ENCODE assay signal across 27 cellular contexts in genomic region chr5:142192296-142192695, GRCh38.
DNase-seq lines count a peak whose midpoint lies in the region; ATAC-seq and TF ChIP-seq lines count a peak whose summit lies in the region.
"Had no signal": no experiment of that assay in that cellular context is flagged by ENCODE, and none has a peak within 500 bp of the region (broad histone marks: within the 10 kb centered on the region; RNA-seq: fewer than 3 reads in every experiment).

No MANE protein-coding gene starts in this region.

- H3K36me3 Mint-ChIP-seq in endodermal cell (ENCODE audit: low read depth) (no peaks in the 10 kb centered on the region), nephron (ENCODE audit: low read depth) (no peaks in the 10 kb centered on the region)
- H3K36me3 Mint-ChIP-seq in activated T-helper 2 cell treated with anti-CD3 and anti-CD28 coated beads, Interferon-gamma antibody, Interleukin-2, Interleukin-4, amounts not matched to agents 10 μg/mL and 5 μg/mL and 100 μg/mL, durations not matched to agents 14 hours and 24 hours and 36 hours (ENCODE audit: low read depth), result no peaks in the 10 kb centered on the region
- H3K36me3 Mint-ChIP-seq: activated naive CD8-positive, alpha-beta T cell treated with anti-CD3 and anti-CD28 coated beads, Interleukin-2, amount 10 ng/mL, durations not matched to agents 7 days and 5 days; brain; CD8-positive, alpha-beta T cell; mesothelial cell of epicardium; natural killer cell treated with Interleukin-12 subunit alpha and Interleukin-12 subunit beta and Interleukin-15 and Interleukin-18, amount 100 ng/mL, for 72 hours; WTC11 had no signal

- TF ChIP-seq CTCF in endodermal cell (conservative IDR thresholded peaks at IDR 0.05), result no peak
- no peak for TF ChIP-seq CTCF in nephron (IDR thresholded peaks at IDR 0.05; ENCODE audit: unreplicated experiment in 3 of 3)
- TF ChIP-seq CTCF in mammary epithelial cell (conservative IDR thresholded peaks at IDR 0.05 in 1 of 2, IDR thresholded peaks at IDR 0.05 in 1 of 2; ENCODE audit: extremely low read depth in 1 of 2, insufficient read depth in 1 of 2, low read depth in 1 of 2, low read length in 2 of 2), result no peak

- DNase-seq in SIG-M5 treated with dmso at 0.1 percent for 504 hours (lab: John Stamatoyannopoulos, UW; ENCODE audit: unreplicated experiment) (peak; percentile 47), SIG-M5 (lab: John Stamatoyannopoulos, UW) (no peak), endodermal cell (no peak), aorta (no peak), HCEC 1CT (no peak), mammary epithelial cell (no peak)
- no peak for DNase-seq in activated T-helper 2 cell treated with anti-CD3 and anti-CD28 coated beads, Interferon-gamma antibody, Interleukin-2, Interleukin-4, amounts not matched to agents 10 μg/mL and 5 μg/mL and 100 μg/mL, durations not matched to agents 14 hours and 24 hours and 36 hours (ENCODE audit: low spot score)
- DNase-seq: activated CD8-positive, alpha-beta memory T cell treated with anti-CD3 and anti-CD28 coated beads, Interleukin-2, amount 50 U/mL, for 48 hours; activated naive CD8-positive, alpha-beta T cell treated with anti-CD3 and anti-CD28 coated beads, Interleukin-2, amount 10 ng/mL, durations not matched to agents 7 days and 5 days; CD8-positive, alpha-beta T cell; effector CD4-positive, alpha-beta T cell; erythroblast; foreskin fibroblast; GDM1; GOT3; NCI-H1105 treated with DMSO at 0.1 percent for 48 hours; NCI-H2029 treated with DMSO at 0.1 percent for 48 hours; NCI-H345; NCI-H774; posterior cingulate gyrus had no signal

- ATAC-seq in aorta (ENCODE audit: low FRiP score), result no peak
- ATAC-seq: CD8-positive, alpha-beta T cell; left lobe of liver; natural killer cell treated with Interleukin-12 subunit alpha and Interleukin-12 subunit beta and Interleukin-15 and Interleukin-18, amount 100 ng/mL, for 72 hours; WTC11 had no signal

- no peak overlapping the region for H3K4me2 ChIP-seq in mammary epithelial cell (ENCODE audit: insufficient read depth, low read depth, low read length)

- H4K20me1 ChIP-seq in mammary epithelial cell (ENCODE audit: insufficient read depth, low read length), result no peaks in the 10 kb centered on the region

- H3K9ac ChIP-seq in endodermal cell (ENCODE audit: extremely low read depth, low read length, poor library complexity, severe bottlenecking) (no peak overlapping the region), mammary epithelial cell (ENCODE audit: insufficient read depth, low read length) (no peak overlapping the region)

- H3K9me3 ChIP-seq in endodermal cell (ENCODE audit: control insufficient read depth, low read length), result no peaks in the 10 kb centered on the region
- H3K9me3 ChIP-seq in aorta (ENCODE audit: control insufficient read depth, low read length), result no peaks in the 10 kb centered on the region
- H3K9me3 ChIP-seq in mammary epithelial cell (replicated peaks; ENCODE audit: insufficient read depth, low read length), result no peaks in the 10 kb centered on the region

- H2AFZ ChIP-seq in mammary epithelial cell (ENCODE audit: low read depth, low read length), result no peak overlapping the region

- H3K9me3 Mint-ChIP-seq in endodermal cell (no peaks in the 10 kb centered on the region), nephron (no peaks in the 10 kb centered on the region)
- no peaks in the 10 kb centered on the region for H3K9me3 Mint-ChIP-seq in activated T-helper 2 cell treated with anti-CD3 and anti-CD28 coated beads, Interferon-gamma antibody, Interleukin-2, Interleukin-4, amounts not matched to agents 10 μg/mL and 5 μg/mL and 100 μg/mL, durations not matched to agents 14 hours and 24 hours and 36 hours
- H3K9me3 Mint-ChIP-seq: activated naive CD8-positive, alpha-beta T cell treated with anti-CD3 and anti-CD28 coated beads, Interleukin-2, amount 10 ng/mL, durations not matched to agents 7 days and 5 days; brain; CD8-positive, alpha-beta T cell; mesothelial cell of epicardium; natural killer cell treated with Interleukin-12 subunit alpha and Interleukin-12 subunit beta and Interleukin-15 and Interleukin-18, amount 100 ng/mL, for 72 hours; WTC11 had no signal

- CTCF ChIA-PET in mammary epithelial cell (lab: Charles Lee; ENCODE audit: low non-redundant PET), result no interaction called here

- H3K27me3 ChIP-seq in endodermal cell (ENCODE audit: control insufficient read depth, insufficient read depth, low read length, poor library complexity, severe bottlenecking), result no peaks in the 10 kb centered on the region
- no peaks in the 10 kb centered on the region for H3K27me3 ChIP-seq in aorta (ENCODE audit: control insufficient read depth in 1 of 2, insufficient read depth in 2 of 2, low read length in 1 of 2)
- no peaks in the 10 kb centered on the region for H3K27me3 ChIP-seq in mammary epithelial cell (ENCODE audit: insufficient read depth, low read length)

- no peak overlapping the region for H3K27ac ChIP-seq in endodermal cell (ENCODE audit: low read depth, low read length)
- peak overlapping the region in 1 of 2 donors; percentile 91 for H3K27ac ChIP-seq in aorta (ENCODE audit: low read depth in 1 of 2, low read length in 2 of 2)
- no peak overlapping the region for H3K27ac ChIP-seq in mammary epithelial cell (ENCODE audit: insufficient read depth, low read depth, low read length)
- H3K27ac ChIP-seq: 22Rv1 had no signal

- H3K27ac Mint-ChIP-seq in endodermal cell (peak overlapping the region; percentile 61), nephron (peak overlapping the region; percentile 58 to 62 (median 60))
- no peak overlapping the region for H3K27ac Mint-ChIP-seq in activated T-helper 2 cell treated with anti-CD3 and anti-CD28 coated beads, Interferon-gamma antibody, Interleukin-2, Interleukin-4, amounts not matched to agents 10 μg/mL and 5 μg/mL and 100 μg/mL, durations not matched to agents 14 hours and 24 hours and 36 hours
- H3K27ac Mint-ChIP-seq: activated naive CD8-positive, alpha-beta T cell treated with anti-CD3 and anti-CD28 coated beads, Interleukin-2, amount 10 ng/mL, durations not matched to agents 7 days and 5 days; brain; CD8-positive, alpha-beta T cell; mesothelial cell of epicardium; natural killer cell treated with Interleukin-12 subunit alpha and Interleukin-12 subunit beta and Interleukin-15 and Interleukin-18, amount 100 ng/mL, for 72 hours; WTC11 had no signal

- H3K4me1 Mint-ChIP-seq in endodermal cell (peaks cover 32% of the 10 kb centered on the region), nephron (no peaks in the 10 kb centered on the region)
- H3K4me1 Mint-ChIP-seq in activated T-helper 2 cell treated with anti-CD3 and anti-CD28 coated beads, Interferon-gamma antibody, Interleukin-2, Interleukin-4, amounts not matched to agents 10 μg/mL and 5 μg/mL and 100 μg/mL, durations not matched to agents 14 hours and 24 hours and 36 hours (ENCODE audit: low read depth), result peaks cover 2% of the 10 kb centered on the region
- H3K4me1 Mint-ChIP-seq: brain had no signal

- H3K4me3 Mint-ChIP-seq in endodermal cell (no peak overlapping the region), nephron (no peak overlapping the region)
- H3K4me3 Mint-ChIP-seq in activated T-helper 2 cell treated with anti-CD3 and anti-CD28 coated beads, Interferon-gamma antibody, Interleukin-2, Interleukin-4, amounts not matched to agents 10 μg/mL and 5 μg/mL and 100 μg/mL, durations not matched to agents 14 hours and 24 hours and 36 hours (ENCODE audit: low read depth), result no peak overlapping the region
- H3K4me3 Mint-ChIP-seq: activated naive CD8-positive, alpha-beta T cell treated with anti-CD3 and anti-CD28 coated beads, Interleukin-2, amount 10 ng/mL, durations not matched to agents 7 days and 5 days; brain; CD8-positive, alpha-beta T cell; mesothelial cell of epicardium; natural killer cell treated with Interleukin-12 subunit alpha and Interleukin-12 subunit beta and Interleukin-15 and Interleukin-18, amount 100 ng/mL, for 72 hours; WTC11 had no signal

- dilution Hi-C loops in mammary epithelial cell (cut with HindIII; ENCODE audit: low sequenced_read_pairs), result no loop called here

- intact Hi-C loops in aorta (cut with DNase I) (loop anchor here (2.0 to 10.0 kb wide), 3 partner anchors 55 to 130 kb away; no protein-coding TSS in a partner anchor), mammary epithelial cell (cut with micrococcal nuclease) (no loop called here)
- intact Hi-C loops in activated T-helper 2 cell treated with anti-CD3 and anti-CD28 coated beads, Interferon-gamma antibody, Interleukin-2, Interleukin-4, amounts not matched to agents 10 μg/mL and 5 μg/mL and 100 μg/mL, durations not matched to agents 14 hours and 24 hours and 36 hours (cut with micrococcal nuclease), result no loop called here

- H3K36me3 ChIP-seq in endodermal cell (ENCODE audit: control insufficient read depth, insufficient read depth, low read length) (no peaks in the 10 kb centered on the region), aorta (ENCODE audit: control insufficient read depth in 1 of 2, insufficient read depth in 2 of 2, low read length in 1 of 2) (peaks cover 0 to 1% of the 10 kb centered on the region in 2 donors), mammary epithelial cell (ENCODE audit: insufficient read depth, low read length) (no peaks in the 10 kb centered on the region)

- no peaks in the 10 kb centered on the region for H3K27me3 Mint-ChIP-seq in endodermal cell (ENCODE audit: insufficient read depth)
- H3K27me3 Mint-ChIP-seq in nephron (ENCODE audit: low read depth), result peaks cover 16% of the 10 kb centered on the region
- peaks cover 2% of the 10 kb centered on the region for H3K27me3 Mint-ChIP-seq in activated T-helper 2 cell treated with anti-CD3 and anti-CD28 coated beads, Interferon-gamma antibody, Interleukin-2, Interleukin-4, amounts not matched to agents 10 μg/mL and 5 μg/mL and 100 μg/mL, durations not matched to agents 14 hours and 24 hours and 36 hours (ENCODE audit: low read depth)
- H3K27me3 Mint-ChIP-seq: natural killer cell treated with Interleukin-12 subunit alpha and Interleukin-12 subunit beta and Interleukin-15 and Interleukin-18, amount 100 ng/mL, for 72 hours had no signal

- WGBS in endodermal cell (ENCODE audit: insufficient coverage in 1 of 2, insufficient read length in 1 of 2), 2 experiments, result 94 to 95% methylated on average over 2 to 5 of the region's 5 CpGs
- 71 to 74% methylated on average over 5 of the region's 5 CpGs for WGBS in aorta, 2 donors
- 100% methylated on average over 5 of the region's 5 CpGs for WGBS in mammary epithelial cell (ENCODE audit: low coverage, missing lambda C conversion rate)

- H3K79me2 ChIP-seq in mammary epithelial cell (ENCODE audit: insufficient read depth, low read length), result no peaks in the 10 kb centered on the region

- no TSS peak for BruUV-seq in mammary epithelial cell (replicated peaks; lab: Mats Ljungman, UMichigan)

- H3K4me1 ChIP-seq in endodermal cell (ENCODE audit: control insufficient read depth, insufficient read depth, low read length) (peaks cover 8% of the 10 kb centered on the region), aorta (ENCODE audit: control insufficient read depth in 1 of 2, insufficient read depth in 2 of 2, low read length in 2 of 2) (no peaks in the 10 kb centered on the region), mammary epithelial cell (ENCODE audit: insufficient read depth, low read length) (no peaks in the 10 kb centered on the region)

- in situ Hi-C loops in mammary epithelial cell (cut with MboI; ENCODE audit: low sequenced_read_pairs in 2 of 2), result no loop called here

- H3K4me3 ChIP-seq in endodermal cell (ENCODE audit: low read length) (no peak overlapping the region), aorta (ENCODE audit: low read length in 2 of 2) (peak overlapping the region; percentile 11 to 35), mammary epithelial cell (replicated peaks in 1 of 3; ENCODE audit: insufficient read depth in 1 of 3, low read depth in 2 of 3, low read length in 3 of 3) (no peak overlapping the region)

Comparison
In these comparisons a context has a peak if more than half of its experiments do, and no peak if none do; other contexts are left out.
1. H3K4me3 ChIP-seq: peak in aorta (2 of 2); none in endodermal cell (single experiment) and mammary epithelial cell (0 of 3).
2. intact Hi-C loops: an anchor here in aorta (2.0 to 10.0 kb wide); none called in activated T-helper 2 cell treated with anti-CD3 and anti-CD28 coated beads, Interferon-gamma antibody, Interleukin-2, Interleukin-4, amounts not matched to agents 10 μg/mL and 5 μg/mL and 100 μg/mL, durations not matched to agents 14 hours and 24 hours and 36 hours and mammary epithelial cell.